8 cellular contexts compared by ENCODE assay signal in genomic region chr14:55191101-55191880, GRCh38. TPM values are rescaled to one million over a fixed set of nuclear protein-coding genes. Genes with fewer than 3 reads are reported as not detected.
DNase-seq lines count a peak whose midpoint lies in the region; ATAC-seq lines count a peak whose summit lies in the region.

Gene DLGAP5 (minus strand): TSS chr14:55191585. CDS start chr14:55189179, 2,406 bp downstream.

- H3K4me3 Mint-ChIP-seq in activated naive CD4-positive, alpha-beta T cell treated with anti-CD3 and anti-CD28 coated beads for 36 hours: peak within 1 kb of the TSS; percentile 99

- H3K9me3 Mint-ChIP-seq in activated naive CD4-positive, alpha-beta T cell treated with anti-CD3 and anti-CD28 coated beads for 36 hours: no peaks in the 10 kb centered on the region

- H3K27ac Mint-ChIP-seq in activated naive CD4-positive, alpha-beta T cell treated with anti-CD3 and anti-CD28 coated beads for 36 hours: peak within 1 kb of the TSS; percentile 89

- peak; percentile 97 for ATAC-seq in HG02588 (IDR thresholded peaks at IDR 0.05; ENCODE audit: unreplicated experiment)

- peak within 1 kb of the TSS; percentile 93 for H3K9ac ChIP-seq in SK-N-MC (ENCODE audit: insufficient read length)

- H3K4me1 Mint-ChIP-seq in activated naive CD4-positive, alpha-beta T cell treated with anti-CD3 and anti-CD28 coated beads for 36 hours (ENCODE audit: low read depth): peaks cover 26% of the 10 kb centered on the region

- CTCF ChIA-PET in activated naive CD4-positive, alpha-beta T cell treated with anti-CD3 and anti-CD28 coated beads for 36 hours (lab: Charles Lee): interaction anchor here (0.6 to 1.5 kb wide), 4 partner anchors 79 to 163 kb away, joined by 3 to 7 read pairs (median 3); partner anchors contain the start of gene FBXO34

- H3K36me3 ChIP-seq in SK-N-MC (ENCODE audit: insufficient read depth, low read length): peaks cover 38% of the 10 kb centered on the region

- DNase-seq in NCI-H1048 (lab: John Stamatoyannopoulos, UW) (peak; percentile 93), SK-N-MC (ENCODE audit: low read depth, low spot score) (peak; percentile 95), germinal center (ENCODE audit: low spot score) (peak; percentile 98), non-pigmented ciliary epithelial cell (ENCODE audit: low read depth) (peak; percentile 78), superior temporal gyrus (ENCODE audit: extremely low spot score) (peak; percentile 98)
- peak; percentile 97 for DNase-seq in activated naive CD4-positive, alpha-beta T cell treated with anti-CD3 and anti-CD28 coated beads for 36 hours

- peak within 1 kb of the TSS; percentile 67 for H3K27ac ChIP-seq in SK-N-MC

- peaks cover 2% of the 10 kb centered on the region for H3K27me3 Mint-ChIP-seq in activated naive CD4-positive, alpha-beta T cell treated with anti-CD3 and anti-CD28 coated beads for 36 hours (ENCODE audit: low read depth)

- peaks cover 6% of the 10 kb centered on the region for H3K36me3 Mint-ChIP-seq in activated naive CD4-positive, alpha-beta T cell treated with anti-CD3 and anti-CD28 coated beads for 36 hours (ENCODE audit: low read depth)

- intact Hi-C loops in activated naive CD4-positive, alpha-beta T cell treated with anti-CD3 and anti-CD28 coated beads for 36 hours (cut with micrococcal nuclease): loop anchor here (1.0 to 5.0 kb wide), 6 partner anchors 80 to 389 kb away; partner anchors contain the start of genes ATG14, FBXO34, KTN1 and MAPK1IP1L

- peak within 1 kb of the TSS; percentile 89 for H3K4me3 ChIP-seq in GM08714 (ENCODE audit: low read length)
- H3K4me3 ChIP-seq in SK-N-MC: peak within 1 kb of the TSS; percentile 99

- no peaks in the 10 kb centered on the region for H3K9me3 ChIP-seq in SK-N-MC (ENCODE audit: low read depth, low read length)

RNA-seq across cellular contexts. Expression of gene DLGAP5, which starts in this region (rescaled TPM):
- total RNA-seq in activated naive CD4-positive, alpha-beta T cell treated with anti-CD3 and anti-CD28 coated beads for 36 hours: 100 to 1,000 TPM; 117 to 120 TPM

Comparison
In these comparisons a context has a peak if more than half of its experiments do, and no peak if none do; other contexts are left out.
1. Peak in every context shown above with its lines: DNase-seq, ATAC-seq, H3K4me3 ChIP-seq and H3K27ac ChIP-seq.